ENCODE assay signal across 1 cellular context in genomic region chr6:57308755-57309154, GRCh38.
TF ChIP-seq lines count a peak whose summit lies in the region.

No MANE protein-coding gene starts in this region.

TF ChIP-seq in HepG2, 621 proteins besides CTCF, POLR2A, EP300 and RAD21 (continued from another document):
- TF ChIP-seq ZNF362 (CRISPR knock-in tag; IDR thresholded peaks at IDR 0.05; ENCODE audit: borderline replicate concordance) (0 out of 2 replicates have a peak, but pooled peaks have one; percentile 24), PAXIP1 (CRISPR knock-in tag; conservative IDR thresholded peaks at IDR 0.05) (peak; percentile 33; the same call in 1 of the 2 replicates)
